1 cellular context compared by ENCODE assay signal in the genomic region with DNA sequence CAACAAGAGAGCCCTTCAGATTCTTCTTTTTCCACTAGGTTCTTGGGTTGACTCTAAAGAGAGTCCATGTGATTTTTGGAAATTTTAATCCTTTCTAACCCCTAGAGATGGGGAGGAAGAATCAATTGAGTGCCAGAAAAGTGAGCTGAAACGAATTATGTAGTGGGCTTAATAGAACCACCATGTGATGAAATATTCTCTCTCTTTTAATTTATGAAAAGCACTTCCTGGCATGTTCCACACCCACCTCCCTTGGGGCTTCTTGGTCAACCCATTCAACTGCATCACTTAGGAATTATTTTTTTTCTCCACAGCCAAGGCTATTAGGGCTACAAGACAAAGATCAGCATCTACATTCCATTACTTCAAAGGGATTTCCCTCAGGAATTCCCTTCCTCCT.
TF ChIP-seq lines count a peak whose summit lies in the region.

No MANE protein-coding gene starts in this region.

TF ChIP-seq in GM23338, 12 proteins besides CTCF, POLR2A, EP300 and RAD21 (continued from another document):
- TF ChIP-seq POLR2AphosphoS5 (IDR thresholded peaks at IDR 0.05; ENCODE audit: low read depth), result no peak
- no peak for TF ChIP-seq EZH2phosphoT487 (IDR thresholded peaks at IDR 0.05; ENCODE audit: unreplicated experiment)
- TF ChIP-seq STAT1 (IDR thresholded peaks at IDR 0.05; ENCODE audit: unreplicated experiment), result no peak
- no peak for TF ChIP-seq CREB1 (CRISPR knock-in tag; IDR thresholded peaks at IDR 0.05; ENCODE audit: low read depth)
- no peak for TF ChIP-seq ZNF331 (CRISPR knock-in tag; IDR thresholded peaks at IDR 0.05; ENCODE audit: low read depth)
- no peak for TF ChIP-seq EZH2 (IDR thresholded peaks at IDR 0.05; ENCODE audit: low read depth, unreplicated experiment)
- TF ChIP-seq, protein P1, sequence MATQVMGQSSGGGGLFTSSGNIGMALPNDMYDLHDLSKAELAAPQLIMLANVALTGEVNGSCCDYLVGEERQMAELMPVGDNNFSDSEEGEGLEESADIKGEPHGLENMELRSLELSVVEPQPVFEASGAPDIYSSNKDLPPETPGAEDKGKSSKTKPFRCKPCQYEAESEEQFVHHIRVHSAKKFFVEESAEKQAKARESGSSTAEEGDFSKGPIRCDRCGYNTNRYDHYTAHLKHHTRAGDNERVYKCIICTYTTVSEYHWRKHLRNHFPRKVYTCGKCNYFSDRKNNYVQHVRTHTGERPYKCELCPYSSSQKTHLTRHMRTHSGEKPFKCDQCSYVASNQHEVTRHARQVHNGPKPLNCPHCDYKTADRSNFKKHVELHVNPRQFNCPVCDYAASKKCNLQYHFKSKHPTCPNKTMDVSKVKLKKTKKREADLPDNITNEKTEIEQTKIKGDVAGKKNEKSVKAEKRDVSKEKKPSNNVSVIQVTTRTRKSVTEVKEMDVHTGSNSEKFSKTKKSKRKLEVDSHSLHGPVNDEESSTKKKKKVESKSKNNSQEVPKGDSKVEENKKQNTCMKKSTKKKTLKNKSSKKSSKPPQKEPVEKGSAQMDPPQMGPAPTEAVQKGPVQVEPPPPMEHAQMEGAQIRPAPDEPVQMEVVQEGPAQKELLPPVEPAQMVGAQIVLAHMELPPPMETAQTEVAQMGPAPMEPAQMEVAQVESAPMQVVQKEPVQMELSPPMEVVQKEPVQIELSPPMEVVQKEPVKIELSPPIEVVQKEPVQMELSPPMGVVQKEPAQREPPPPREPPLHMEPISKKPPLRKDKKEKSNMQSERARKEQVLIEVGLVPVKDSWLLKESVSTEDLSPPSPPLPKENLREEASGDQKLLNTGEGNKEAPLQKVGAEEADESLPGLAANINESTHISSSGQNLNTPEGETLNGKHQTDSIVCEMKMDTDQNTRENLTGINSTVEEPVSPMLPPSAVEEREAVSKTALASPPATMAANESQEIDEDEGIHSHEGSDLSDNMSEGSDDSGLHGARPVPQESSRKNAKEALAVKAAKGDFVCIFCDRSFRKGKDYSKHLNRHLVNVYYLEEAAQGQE (IDR thresholded peaks at IDR 0.05; ENCODE audit: unreplicated experiment), result no peak
TF ChIP-seq in GM23338: peak in this region for 0.
